Comparison of ENCODE assay signal across 20 cellular contexts in genomic region chr2:125560855-125561254, GRCh38.
DNase-seq lines count a peak whose midpoint lies in the region; ATAC-seq and TF ChIP-seq lines count a peak whose summit lies in the region.
"Had no signal": no experiment of that assay in that cellular context is flagged by ENCODE, and none has a peak within 500 bp of the region (broad histone marks: within the 10 kb centered on the region; RNA-seq: fewer than 3 reads in every experiment).

No MANE protein-coding gene starts in this region.

- H3K27me3 ChIP-seq in breast epithelium: no peaks in the 10 kb centered on the region
- H3K27me3 ChIP-seq in colonic mucosa: no peaks in the 10 kb centered on the region
- no peaks in the 10 kb centered on the region for H3K27me3 ChIP-seq in upper lobe of right lung
- H3K27me3 ChIP-seq: BLaER1 had no signal

- no peaks in the 10 kb centered on the region for H3K36me3 Mint-ChIP-seq in MCF 10A (ENCODE audit: insufficient read depth, unreplicated experiment)
- H3K36me3 Mint-ChIP-seq: CD4-positive, CD25-positive, alpha-beta regulatory T cell; CD8-positive, alpha-beta T cell had no signal

- no peak for DNase-seq in MCF 10A (ENCODE audit: unreplicated experiment)
- no peak for DNase-seq in breast epithelium (ENCODE audit: low spot score in 2 of 2)
- DNase-seq in colonic mucosa: no peak
- DNase-seq in mucosa of descending colon: peak in 1 of 3 donors; percentile 24
- no peak for DNase-seq in amniotic stem cell (lab: John Stamatoyannopoulos, UW)
- no peak for DNase-seq in stimulated activated naive CD8-positive, alpha-beta T cell treated with anti-CD3 and anti-CD28 coated beads, Interleukin-15, amount 100 ng/mL, for 72 hours
- no peak for DNase-seq in upper lobe of right lung
- DNase-seq: Caco-2; CD4-positive, CD25-positive, alpha-beta regulatory T cell; CD8-positive, alpha-beta T cell; DMS153; EL; GDM1; GM23248; H9 had no signal

- intact Hi-C loops in MCF 10A (cut with micrococcal nuclease): no loop called here
- intact Hi-C loops in breast epithelium (cut with DNase I; ENCODE audit: low total_unique reads): no loop called here
- intact Hi-C loops in colonic mucosa (cut with DNase I): no loop called here
- intact Hi-C loops in mucosa of descending colon (cut with DNase I, micrococcal nuclease): no loop called here
- intact Hi-C loops in upper lobe of right lung (cut with DNase I): no loop called here

- CTCF ChIA-PET in MCF 10A (lab: Yijun Ruan, JAX): interaction anchor here (0.6 kb wide), 1 partner anchor 243 kb away, joined by 3 read pairs; no protein-coding TSS in a partner anchor

- TF ChIP-seq CTCF in MCF 10A (IDR thresholded peaks at IDR 0.05; ENCODE audit: unreplicated experiment) (no peak), breast epithelium (IDR thresholded peaks at IDR 0.05) (no peak), colonic mucosa (IDR thresholded peaks at IDR 0.05) (no peak), mucosa of descending colon (IDR thresholded peaks at IDR 0.05) (no peak), upper lobe of right lung (IDR thresholded peaks at IDR 0.05) (no peak)

- H3K4me1 Mint-ChIP-seq in MCF 10A (ENCODE audit: insufficient read depth, unreplicated experiment): peaks cover 20% of the 10 kb centered on the region
- no peaks in the 10 kb centered on the region for H3K4me1 Mint-ChIP-seq in stimulated activated naive CD8-positive, alpha-beta T cell treated with anti-CD3 and anti-CD28 coated beads, Interleukin-15, amount 100 ng/mL, for 72 hours
- H3K4me1 Mint-ChIP-seq: B cell; CD4-positive, CD25-positive, alpha-beta regulatory T cell had no signal

- H3K9ac ChIP-seq in colonic mucosa (ENCODE audit: low read depth in 2 of 2, low read length in 2 of 2): no peak overlapping the region
- H3K9ac ChIP-seq: BLaER1, GM23248 had no signal

- POLR2A ChIA-PET in MCF 10A (lab: Yijun Ruan, JAX): interaction anchor here (0.6 to 0.7 kb wide), 2 partner anchors 15 to 62 kb away, joined by 3 to 4 read pairs; no protein-coding TSS in a partner anchor

- no peak overlapping the region for H3K4me3 ChIP-seq in breast epithelium
- H3K4me3 ChIP-seq in colonic mucosa: no peak overlapping the region
- no peak overlapping the region for H3K4me3 ChIP-seq in mucosa of descending colon
- H3K4me3 ChIP-seq in upper lobe of right lung: no peak overlapping the region
- H3K4me3 ChIP-seq: BLaER1, GM23248 had no signal

- no peaks in the 10 kb centered on the region for H3K27me3 Mint-ChIP-seq in MCF 10A (ENCODE audit: insufficient read depth, unreplicated experiment)
- H3K27me3 Mint-ChIP-seq in stimulated activated naive CD8-positive, alpha-beta T cell treated with anti-CD3 and anti-CD28 coated beads, Interleukin-15, amount 100 ng/mL, for 72 hours: no peaks in the 10 kb centered on the region
- H3K27me3 Mint-ChIP-seq: B cell; CD4-positive, CD25-positive, alpha-beta regulatory T cell had no signal

- H3K4me1 ChIP-seq in breast epithelium: no peaks in the 10 kb centered on the region
- H3K4me1 ChIP-seq in colonic mucosa: no peaks in the 10 kb centered on the region
- H3K4me1 ChIP-seq in mucosa of descending colon (ENCODE audit: low read depth): peaks cover 12% of the 10 kb centered on the region
- H3K4me1 ChIP-seq in upper lobe of right lung: no peaks in the 10 kb centered on the region
- H3K4me1 ChIP-seq: Caco-2 had no signal

- peak overlapping the region; percentile 20 for H3K27ac Mint-ChIP-seq in MCF 10A (ENCODE audit: low read depth, unreplicated experiment)
- H3K27ac Mint-ChIP-seq in stimulated activated naive CD8-positive, alpha-beta T cell treated with anti-CD3 and anti-CD28 coated beads, Interleukin-15, amount 100 ng/mL, for 72 hours: no peak overlapping the region
- H3K27ac Mint-ChIP-seq: B cell; CD4-positive, CD25-positive, alpha-beta regulatory T cell; CD8-positive, alpha-beta T cell; H9 had no signal

- ATAC-seq in mucosa of descending colon (peak; percentile 79), upper lobe of right lung (no peak)
- ATAC-seq in stimulated activated naive CD8-positive, alpha-beta T cell treated with anti-CD3 and anti-CD28 coated beads, Interleukin-15, amount 100 ng/mL, for 72 hours: no peak
- ATAC-seq: CD8-positive, alpha-beta T cell; HCT116 had no signal

- H3K27ac ChIP-seq in breast epithelium: no peak overlapping the region
- peak overlapping the region; percentile 1 for H3K27ac ChIP-seq in colonic mucosa
- no peak overlapping the region for H3K27ac ChIP-seq in upper lobe of right lung
- H3K27ac ChIP-seq: 22Rv1, BLaER1, C4-2B, GM23248 had no signal

- no peak overlapping the region for H3K4me3 Mint-ChIP-seq in MCF 10A (ENCODE audit: unreplicated experiment)
- H3K4me3 Mint-ChIP-seq in stimulated activated naive CD8-positive, alpha-beta T cell treated with anti-CD3 and anti-CD28 coated beads, Interleukin-15, amount 100 ng/mL, for 72 hours: no peak overlapping the region
- H3K4me3 Mint-ChIP-seq: B cell; CD4-positive, CD25-positive, alpha-beta regulatory T cell; CD8-positive, alpha-beta T cell; H9 had no signal

- H3K36me3 ChIP-seq in breast epithelium (no peaks in the 10 kb centered on the region), colonic mucosa (no peaks in the 10 kb centered on the region), mucosa of descending colon (ENCODE audit: low read depth) (no peaks in the 10 kb centered on the region), upper lobe of right lung (no peaks in the 10 kb centered on the region)
- H3K36me3 ChIP-seq: BLaER1 had no signal

- TF ChIP-seq POLR2A in breast epithelium (IDR thresholded peaks at IDR 0.05): no peak

- H3K9me3 ChIP-seq in breast epithelium: no peaks in the 10 kb centered on the region
- H3K9me3 ChIP-seq in colonic mucosa: no peaks in the 10 kb centered on the region
- H3K9me3 ChIP-seq in mucosa of descending colon: no peaks in the 10 kb centered on the region
- H3K9me3 ChIP-seq in upper lobe of right lung: no peaks in the 10 kb centered on the region
- H3K9me3 ChIP-seq: BLaER1, Caco-2 had no signal

- no peaks in the 10 kb centered on the region for H3K9me3 Mint-ChIP-seq in MCF 10A (ENCODE audit: unreplicated experiment)
- peaks cover 0 to 9% of the 10 kb centered on the region in 2 donors for H3K9me3 Mint-ChIP-seq in stimulated activated naive CD8-positive, alpha-beta T cell treated with anti-CD3 and anti-CD28 coated beads, Interleukin-15, amount 100 ng/mL, for 72 hours
- H3K9me3 Mint-ChIP-seq: H9 had no signal

- no TSS peak for BruUV-seq in MCF 10A (replicated peaks; lab: Mats Ljungman, UMichigan)
